Comparison of ENCODE assay signal across 8 cellular contexts in the genomic region with DNA sequence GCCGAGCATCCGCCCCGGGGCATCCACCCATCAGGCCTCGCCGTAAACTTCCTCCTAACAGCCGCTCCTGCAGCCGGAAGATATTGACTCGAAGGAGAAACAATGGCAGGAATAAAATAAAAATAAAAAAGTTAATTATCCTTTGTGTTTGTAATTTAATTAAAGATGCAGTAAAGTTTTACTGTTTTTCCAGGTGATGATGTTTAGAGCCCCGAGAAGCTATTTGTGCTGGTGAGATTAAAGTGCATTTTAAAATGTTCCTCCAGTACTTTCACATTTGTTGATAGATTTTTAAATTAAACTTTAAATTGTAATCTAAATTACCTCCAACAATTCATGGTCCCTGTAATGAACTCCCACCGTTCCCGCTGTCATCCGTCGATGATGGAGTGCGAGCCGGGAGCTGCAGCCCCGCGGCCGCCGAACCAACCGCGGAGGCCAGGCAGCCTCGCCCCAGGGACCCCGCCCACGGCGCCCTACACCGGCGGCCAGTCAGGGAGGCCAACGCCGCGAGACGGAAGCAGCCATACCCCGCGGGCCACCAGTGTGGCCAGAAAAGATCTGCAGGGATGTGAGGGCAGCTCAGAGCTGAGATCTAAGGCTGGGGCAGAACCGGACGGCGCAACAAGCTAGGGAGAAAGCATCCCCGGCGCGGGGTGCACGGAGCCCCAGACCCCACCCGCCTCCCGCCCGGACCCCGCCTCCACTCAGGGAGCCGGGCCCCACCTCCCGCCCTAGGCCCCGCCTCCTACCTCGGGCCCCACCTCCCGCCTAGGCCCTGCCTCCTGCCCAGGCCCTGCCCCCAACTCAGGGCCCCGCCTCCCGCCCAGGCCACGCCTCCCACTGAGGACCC.
DNase-seq lines count a peak whose midpoint lies in the region; ATAC-seq and TF ChIP-seq lines count a peak whose summit lies in the region.

No MANE protein-coding gene starts in this region.

- H3K14ac ChIP-seq in H9 (ENCODE audit: insufficient read depth, low read length) = no peak overlapping the region

- H3K23ac ChIP-seq in H9 (ENCODE audit: insufficient read length, low read depth, low read length) = no peak overlapping the region

- no peak overlapping the region for H2BK12ac ChIP-seq in H9 (ENCODE audit: insufficient read length, low read depth, low read length)

- H3K36me3 Mint-ChIP-seq in Calu3 (ENCODE audit: insufficient read depth, unreplicated experiment) = peaks cover 3% of the 10 kb centered on the region
- no peaks in the 10 kb centered on the region; a peak in 2 of 7 replicates for H3K36me3 Mint-ChIP-seq in H9 (ENCODE audit: insufficient read depth in 1 of 3, low read depth in 3 of 3)
- H3K36me3 Mint-ChIP-seq in endothelial cell (ENCODE audit: low read depth, unreplicated experiment) = no peaks in the 10 kb centered on the region

- H2BK120ac ChIP-seq in H9 (ENCODE audit: low read depth, low read length, poor library complexity, severe bottlenecking) = no peak overlapping the region

- H2BK5ac ChIP-seq in H9 (ENCODE audit: insufficient read length, low read length) = no peak overlapping the region

- TF ChIP-seq CTCF in Calu3 (IDR thresholded peaks at IDR 0.05; ENCODE audit: unreplicated experiment) = no peak
- no peak for TF ChIP-seq CTCF in H9 (conservative IDR thresholded peaks at IDR 0.05)
- TF ChIP-seq CTCF in endothelial cell (IDR thresholded peaks at IDR 0.05; ENCODE audit: unreplicated experiment) = no peak

- H4K8ac ChIP-seq in H9 (replicated peaks; ENCODE audit: insufficient read length, low read depth, low read length) = no peak overlapping the region

- no peak overlapping the region for H4K5ac ChIP-seq in H9 (ENCODE audit: insufficient read length, low read depth, low read length)

- peak overlapping the region; percentile 39 for H3K4me3 Mint-ChIP-seq in Calu3 (ENCODE audit: low read depth, unreplicated experiment)
- peak overlapping the region; percentile 59 to 74 for H3K4me3 Mint-ChIP-seq in H9
- H3K4me3 Mint-ChIP-seq in endothelial cell (ENCODE audit: unreplicated experiment) = peak overlapping the region; percentile 79

- H3K4ac ChIP-seq in H9 (ENCODE audit: low read depth, low read length) = no peak overlapping the region

- no CpG with 5 or more reads among the region's 52 CpGs for WGBS in H9 (ENCODE audit: extremely low coverage, insufficient read length, low lambda C conversion rate)

- H3K79me1 ChIP-seq in H9 (ENCODE audit: insufficient read depth, low read depth, low read length, poor library complexity, severe bottlenecking) = no peaks in the 10 kb centered on the region

- no peak overlapping the region for H2BK20ac ChIP-seq in H9 (ENCODE audit: low read depth, low read length, poor library complexity, severe bottlenecking)

- H4K20me1 ChIP-seq in H9 (ENCODE audit: control insufficient read depth, insufficient read depth, insufficient read length) = no peaks in the 10 kb centered on the region

- CTCF ChIA-PET in Calu3 (lab: Charles Lee) = no interaction called here

- ATAC-seq in HG02610 (IDR thresholded peaks at IDR 0.05; ENCODE audit: unreplicated experiment) = no peak

- peaks cover 9% of the 10 kb centered on the region for H3K23me2 ChIP-seq in H9 (ENCODE audit: insufficient read length, low read depth, low read length, poor library complexity, severe bottlenecking)

- H3K4me1 Mint-ChIP-seq in Calu3 (ENCODE audit: low read depth, unreplicated experiment) = no peaks in the 10 kb centered on the region
- peaks cover 10 to 32% of the 10 kb centered on the region in 2 experiments for H3K4me1 Mint-ChIP-seq in H9
- no peaks in the 10 kb centered on the region for H3K4me1 Mint-ChIP-seq in endothelial cell (ENCODE audit: unreplicated experiment)

- no peak overlapping the region for H3K27ac ChIP-seq in H9 (ENCODE audit: insufficient read length, low read depth, low read length)

- no TSS peak for BruUV-seq in Calu3 (replicated peaks; lab: Mats Ljungman, UMichigan)

- H3K56ac ChIP-seq in H9 (ENCODE audit: insufficient read length, low read depth, low read length) = no peak overlapping the region

- H3K27me3 ChIP-seq in H9 (ENCODE audit: insufficient read depth, low read length) = no peaks in the 10 kb centered on the region

- intact Hi-C loops in Calu3 (cut with micrococcal nuclease; ENCODE audit: unreplicated experiment) = no loop called here

- no peak overlapping the region for H4K91ac ChIP-seq in H9 (ENCODE audit: insufficient read length, low read depth, low read length)

- H2BK15ac ChIP-seq in H9 (ENCODE audit: low read depth, low read length) = no peak overlapping the region

- H3K4me2 ChIP-seq in H9 (ENCODE audit: insufficient read depth, insufficient read length, low read length) = peak overlapping the region; percentile 77

- H2AFZ ChIP-seq in H9 (ENCODE audit: low read length) = no peak overlapping the region

- H3K4me1 ChIP-seq in H9 (ENCODE audit: insufficient read depth, low read length) = no peaks in the 10 kb centered on the region

- no peaks in the 10 kb centered on the region for H3K79me2 ChIP-seq in H9 (ENCODE audit: insufficient read depth, low read length)

- DNase-seq in Calu3 (peak; percentile 65), H9 (peak; percentile 97), NCI-H774 (lab: John Stamatoyannopoulos, UW) (peak; percentile 54), endothelial cell (ENCODE audit: low spot score) (peak; percentile 90), mucosa of gallbladder (ENCODE audit: low spot score) (peak; percentile 92)
- DNase-seq in activated CD8-positive, alpha-beta memory T cell treated with anti-CD3 and anti-CD28 coated beads for 48 hours (ENCODE audit: low read depth in 2 of 3, low spot score in 2 of 3) = peak; percentile 62 to 83 (median 64)
- DNase-seq in stimulated activated CD8-positive, alpha-beta memory T cell treated with anti-CD3 and anti-CD28 coated beads, Interleukin-4, amount 100 ng/mL, for 48 hours = peak; percentile 97

- no peak overlapping the region for H2AK5ac ChIP-seq in H9 (ENCODE audit: insufficient read length, low read length)

- H3K27me3 Mint-ChIP-seq in Calu3 (ENCODE audit: unreplicated experiment) (peaks cover 53% of the 10 kb centered on the region), H9 (ENCODE audit: low read depth) (peaks cover 15% of the 10 kb centered on the region), endothelial cell (ENCODE audit: unreplicated experiment) (peaks cover 10% of the 10 kb centered on the region)

- no peaks in the 10 kb centered on the region for H3K9me3 ChIP-seq in H9 (ENCODE audit: control insufficient read depth, low read depth, low read length)

- H3K9ac ChIP-seq in H9 (ENCODE audit: extremely low read depth, insufficient read length, low read length) = no peak overlapping the region

- H3K18ac ChIP-seq in H9 (ENCODE audit: insufficient read length, low read depth, low read length) = no peak overlapping the region

- H3K27ac Mint-ChIP-seq in Calu3 (ENCODE audit: unreplicated experiment) = no peak overlapping the region
- H3K27ac Mint-ChIP-seq in H9 = no peak overlapping the region
- no peak overlapping the region for H3K27ac Mint-ChIP-seq in endothelial cell (ENCODE audit: unreplicated experiment)

- H3K9me3 Mint-ChIP-seq in Calu3 (ENCODE audit: low read depth, unreplicated experiment) (no peaks in the 10 kb centered on the region), H9 (peaks cover 0 to 5% of the 10 kb centered on the region in 2 experiments; a peak in 2 of 5 replicates), endothelial cell (ENCODE audit: unreplicated experiment) (no peaks in the 10 kb centered on the region)

- H3T11ph ChIP-seq in H9 (ENCODE audit: low read length) = no peak overlapping the region
